In genomic region chr14:52907949-52908348, GRCh38 we compare ENCODE assay signal across 17 cellular contexts. TPM values are rescaled to one million over a fixed set of nuclear protein-coding genes. Genes with fewer than 3 reads are reported as not detected.
DNase-seq lines count a peak whose midpoint lies in the region; ATAC-seq, FAIRE-seq and TF ChIP-seq lines count a peak whose summit lies in the region.
"Had no signal": no experiment of that assay in that cellular context is flagged by ENCODE, and none has a peak within 500 bp of the region (broad histone marks: within the 10 kb centered on the region; RNA-seq: fewer than 3 reads in every experiment).

No MANE protein-coding gene starts in this region.

- POLR2A ChIA-PET in A673 (lab: Charles Lee; ENCODE audit: low non-redundant PET) = no interaction called here

- peak; percentile 13 for FAIRE-seq in astrocyte (lab: Jason Lieb, UNC)

- no peaks in the 10 kb centered on the region for H3K27me3 Mint-ChIP-seq in astrocyte (ENCODE audit: low read depth, unreplicated experiment)
- H3K27me3 Mint-ChIP-seq in osteocyte (ENCODE audit: unreplicated experiment) = no peaks in the 10 kb centered on the region
- H3K27me3 Mint-ChIP-seq: B cell had no signal

- peak overlapping the region; percentile 76 for H3K4me2 ChIP-seq in astrocyte (ENCODE audit: low read length)

- H3K4me3 Mint-ChIP-seq in astrocyte (ENCODE audit: unreplicated experiment) (no peak overlapping the region), osteocyte (ENCODE audit: unreplicated experiment) (no peak overlapping the region)
- H3K4me3 Mint-ChIP-seq: B cell, H9 had no signal

- H3K4me1 ChIP-seq in astrocyte (ENCODE audit: insufficient read depth, low read length) = peaks cover 24% of the 10 kb centered on the region
- peaks cover 0 to 31% (median 14%) of the 10 kb centered on the region in 4 donors for H3K4me1 ChIP-seq in transverse colon
- H3K4me1 ChIP-seq in A673 (ENCODE audit: insufficient read depth, low read length, poor library complexity, severe bottlenecking) = peaks cover 35% of the 10 kb centered on the region
- H3K4me1 ChIP-seq: Caco-2 had no signal

- H3K27ac Mint-ChIP-seq in astrocyte (ENCODE audit: unreplicated experiment) = peak overlapping the region; percentile 0
- H3K27ac Mint-ChIP-seq in osteocyte (ENCODE audit: unreplicated experiment) = peak overlapping the region; percentile 56
- H3K27ac Mint-ChIP-seq: B cell, H9 had no signal

- H3K27me3 ChIP-seq in astrocyte (ENCODE audit: insufficient read depth, low read length) (no peaks in the 10 kb centered on the region), transverse colon (no peaks in the 10 kb centered on the region), A673 (replicated peaks; ENCODE audit: insufficient read depth, low read depth, low read length, poor library complexity) (no peaks in the 10 kb centered on the region)

- no peak overlapping the region for H2AFZ ChIP-seq in astrocyte (ENCODE audit: low read depth, low read length)

- H4K20me1 ChIP-seq in astrocyte (ENCODE audit: insufficient read depth, low read length) = peaks cover 18% of the 10 kb centered on the region

- CTCF ChIA-PET in A673 (lab: Charles Lee) = no interaction called here

- H3K4me1 Mint-ChIP-seq in astrocyte (ENCODE audit: low read depth, unreplicated experiment) = peaks cover 46% of the 10 kb centered on the region
- peaks cover 64% of the 10 kb centered on the region for H3K4me1 Mint-ChIP-seq in osteocyte (ENCODE audit: unreplicated experiment)

- H3K9ac ChIP-seq in astrocyte (ENCODE audit: low read length) = no peak overlapping the region

- in situ Hi-C loops in transverse colon (cut with MboI; ENCODE audit: low pct_ligation_motif_present in 1 of 4, low pct_unique_long_range_greater_than_20kb in 1 of 4, low sequenced_read_pairs in 3 of 4) = no loop called here

- peak; percentile 21 for DNase-seq in M059J (ENCODE audit: low read depth)
- no peak for DNase-seq in astrocyte (ENCODE audit: low read depth)
- no peak for DNase-seq in osteocyte (ENCODE audit: extremely low spot score, unreplicated experiment)
- DNase-seq in transverse colon = no peak
- no peak for DNase-seq in A673 (ENCODE audit: low spot score)
- DNase-seq in medulla oblongata (ENCODE audit: extremely low spot score) = no peak
- DNase-seq: Caco-2, DMS153, GF-D8, H9, NCI-H1694 treated with DMSO at 0.1 percent for 48 hours, NCI-H774, OCI-M1, RPMI8226, SIG-M5 had no signal

- H3K36me3 Mint-ChIP-seq in astrocyte (ENCODE audit: low read depth, unreplicated experiment) = peaks cover 29% of the 10 kb centered on the region
- peaks cover 31% of the 10 kb centered on the region for H3K36me3 Mint-ChIP-seq in osteocyte (ENCODE audit: unreplicated experiment)

- H3K9me3 ChIP-seq in astrocyte (ENCODE audit: insufficient read depth, low read depth, low read length) (no peaks in the 10 kb centered on the region), transverse colon (no peaks in the 10 kb centered on the region), A673 (ENCODE audit: low read depth, low read length, poor library complexity, severe bottlenecking) (no peaks in the 10 kb centered on the region)
- H3K9me3 ChIP-seq: Caco-2 had no signal

- no peaks in the 10 kb centered on the region for H3K9me3 Mint-ChIP-seq in astrocyte (ENCODE audit: unreplicated experiment)
- H3K9me3 Mint-ChIP-seq in osteocyte (ENCODE audit: unreplicated experiment) = no peaks in the 10 kb centered on the region
- H3K9me3 Mint-ChIP-seq: H9 had no signal

- intact Hi-C loops in transverse colon (cut with DNase I; ENCODE audit: low total_unique reads) = no loop called here
- intact Hi-C loops in A673 (cut with micrococcal nuclease; ENCODE audit: unreplicated experiment) = no loop called here

- H3K36me3 ChIP-seq in astrocyte (ENCODE audit: insufficient read depth, low read length) = peaks cover 12% of the 10 kb centered on the region
- no peaks in the 10 kb centered on the region for H3K36me3 ChIP-seq in transverse colon
- H3K36me3 ChIP-seq in A673 (ENCODE audit: insufficient read depth, low read length, poor library complexity, severe bottlenecking) = no peaks in the 10 kb centered on the region

- WGBS in transverse colon (ENCODE audit: low coverage in 1 of 2), 2 donors = 60 to 78% methylated on average over 5 of the region's 5 CpGs

- no TSS peak for BruUV-seq in A673 (replicated peaks; lab: Mats Ljungman, UMichigan)

- no peak for TF ChIP-seq POLR2A in transverse colon (IDR thresholded peaks at IDR 0.05)

- no peak for ATAC-seq in GM19395 (IDR thresholded peaks at IDR 0.05; ENCODE audit: unreplicated experiment)

- TF ChIP-seq CTCF in astrocyte (IDR thresholded peaks at IDR 0.05; ENCODE audit: insufficient read depth, low read depth, low read length) (no peak), osteocyte (IDR thresholded peaks at IDR 0.05) (no peak), transverse colon (IDR thresholded peaks at IDR 0.05) (no peak), A673 (conservative IDR thresholded peaks at IDR 0.05; ENCODE audit: low read depth, low read length) (no peak)

- H3K27ac ChIP-seq in astrocyte (ENCODE audit: low read depth, low read length) = peak overlapping the region; percentile 92
- H3K27ac ChIP-seq in transverse colon = peak overlapping the region in 3 of 4 donors; percentile 2 to 65 (median 5)
- no peak overlapping the region for H3K27ac ChIP-seq in A673 (ENCODE audit: low read depth, low read length, poor library complexity, severe bottlenecking)

- H3K79me2 ChIP-seq in astrocyte (ENCODE audit: insufficient read depth, low read length) = peaks cover 96% of the 10 kb centered on the region

- H3K4me3 ChIP-seq in astrocyte (ENCODE audit: insufficient read depth, low read depth, low read length) = no peak overlapping the region
- no peak overlapping the region for H3K4me3 ChIP-seq in transverse colon
- no peak overlapping the region for H3K4me3 ChIP-seq in A673 (ENCODE audit: low read depth, low read length, poor library complexity, severe bottlenecking)

- no peak for TF ChIP-seq EP300 in transverse colon (IDR thresholded peaks at IDR 0.05; ENCODE audit: low read depth)

RNA-seq across cellular contexts. Expression of gene FERMT2, which starts 42.9 kb away (rescaled TPM):
- 64.2 and 80.1 TPM in 2 replicates for total RNA-seq in M059J (2014; rRNA removed; shearing (Covaris generic))
- 324 and 364 TPM in 2 replicates for total RNA-seq in astrocyte
- 302 and 304 TPM in 2 replicates for total RNA-seq in osteocyte
- total RNA-seq in transverse colon = 100 to 1,000 TPM in 1 of 4 donors, 10 to 100 TPM in 3; 38.6 to 186 (median 62.7) TPM
- total RNA-seq in A673 (2021) = 38.3 and 48.0 TPM in 2 replicates
